In the genomic region with DNA sequence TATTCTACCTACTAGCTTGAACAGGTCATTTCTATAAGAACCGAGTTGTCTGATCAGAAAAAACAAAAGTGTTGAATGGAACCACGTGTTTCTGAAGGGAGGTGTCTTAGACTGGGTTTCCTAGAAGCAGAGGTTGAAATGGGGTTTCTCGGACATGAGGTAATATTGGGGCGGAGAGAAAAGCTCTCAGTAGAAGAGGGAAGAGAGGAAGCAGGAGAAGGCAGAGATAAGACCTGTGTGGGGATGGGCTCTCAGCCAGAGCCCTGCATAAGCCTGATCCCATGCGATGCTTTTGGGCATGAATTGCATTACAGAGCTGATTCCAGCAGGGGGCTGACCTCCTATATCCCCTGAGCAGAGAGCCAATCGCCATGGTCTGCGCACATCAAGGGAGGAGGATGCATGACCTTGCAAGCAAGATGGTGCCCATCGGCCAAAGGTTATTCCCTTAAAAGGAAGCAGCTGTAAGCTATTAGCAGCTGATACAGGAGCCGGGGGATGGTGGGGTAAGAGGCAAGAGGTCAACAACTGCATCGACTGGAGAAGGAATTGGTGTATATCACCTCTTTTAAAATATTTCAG, we compare ENCODE assay signal across 13 cellular contexts. TPM values are rescaled to one million over a fixed set of nuclear protein-coding genes. Genes with fewer than 3 reads are reported as not detected.
DNase-seq lines count a peak whose midpoint lies in the region; ATAC-seq and TF ChIP-seq lines count a peak whose summit lies in the region.
"Had no signal": no experiment of that assay in that cellular context is flagged by ENCODE, and none has a peak within 500 bp of the region (broad histone marks: within the 10 kb centered on the region; RNA-seq: fewer than 3 reads in every experiment).

No MANE protein-coding gene starts in this region.

- peak; percentile 8 for DNase-seq in ACHN
- no peak for DNase-seq in GM13977 (ENCODE audit: low spot score)
- DNase-seq in NT2/D1 (ENCODE audit: low read depth, low spot score) = peak; percentile 39
- DNase-seq in glutamatergic neuron = peak; percentile 22
- DNase-seq in head of caudate nucleus = no peak
- no peak for DNase-seq in G401 (ENCODE audit: low spot score)
- no peak for DNase-seq in stomach
- DNase-seq: anterior cingulate cortex, NCI-H1092 treated with DMSO at 0.1 percent for 48 hours, right cardiac atrium, upper lobe of left lung had no signal

- in situ Hi-C loops in ACHN (cut with HindIII; ENCODE audit: low pct_ligation_motif_present, low pct_unique_long_range_greater_than_20kb, low sequenced_read_pairs) (no loop called here), GM13977 (cut with MboI; ENCODE audit: low pct_unique_long_range_greater_than_20kb, low sequenced_read_pairs, unreplicated experiment) (no loop called here), G401 (cut with HindIII; ENCODE audit: low sequenced_read_pairs) (no loop called here)

- no peak overlapping the region for H3K27ac Mint-ChIP-seq in glutamatergic neuron (ENCODE audit: unreplicated experiment)

- peaks cover 3% of the 10 kb centered on the region for H3K36me3 ChIP-seq in NT2/D1 (ENCODE audit: insufficient read depth, insufficient read length, low read length)
- no peaks in the 10 kb centered on the region for H3K36me3 ChIP-seq in stomach
- H3K36me3 ChIP-seq: upper lobe of left lung had no signal

- no peaks in the 10 kb centered on the region; the same call in 1 of the 2 replicates for H3K9me3 ChIP-seq in NT2/D1 (ENCODE audit: insufficient read depth, low read length)
- no peaks in the 10 kb centered on the region for H3K9me3 ChIP-seq in stomach
- H3K9me3 ChIP-seq: upper lobe of left lung had no signal

- no peaks in the 10 kb centered on the region for H3K36me3 Mint-ChIP-seq in glutamatergic neuron (ENCODE audit: unreplicated experiment)

- no peak overlapping the region for H3K27ac ChIP-seq in stomach
- H3K27ac ChIP-seq: hepatocyte, upper lobe of left lung had no signal

- H3K27me3 ChIP-seq in NT2/D1 (ENCODE audit: insufficient read depth, insufficient read length) = peaks cover 56% of the 10 kb centered on the region
- H3K27me3 ChIP-seq in stomach = peaks cover 0 to 6% (median 0%) of the 10 kb centered on the region in 3 donors
- H3K27me3 ChIP-seq: hepatocyte, upper lobe of left lung had no signal

- no peak overlapping the region for H3K4me3 ChIP-seq in NT2/D1 (ENCODE audit: insufficient read length, low read depth)
- no peak overlapping the region for H3K4me3 ChIP-seq in stomach
- H3K4me3 ChIP-seq: hepatocyte, upper lobe of left lung had no signal

- TF ChIP-seq CTCF in GM13977 (IDR thresholded peaks at IDR 0.05; ENCODE audit: extremely low read depth, insufficient read depth, missing control alignments) (peak; percentile 24), glutamatergic neuron (IDR thresholded peaks at IDR 0.05; ENCODE audit: partially characterized antibody, unreplicated experiment) (peak; percentile 44), stomach (IDR thresholded peaks at IDR 0.05) (no peak)

- H3K4me3 Mint-ChIP-seq in glutamatergic neuron (ENCODE audit: unreplicated experiment) = no peak overlapping the region

- no peak for ATAC-seq in HG02884 (IDR thresholded peaks at IDR 0.05; ENCODE audit: unreplicated experiment)

- no peak for TF ChIP-seq POLR2A in stomach (IDR thresholded peaks at IDR 0.05)

- H3K4me1 ChIP-seq in NT2/D1 (ENCODE audit: insufficient read depth, insufficient read length) = peaks cover 13% of the 10 kb centered on the region
- no peaks in the 10 kb centered on the region for H3K4me1 ChIP-seq in stomach
- H3K4me1 ChIP-seq: upper lobe of left lung had no signal

- H3K4me1 Mint-ChIP-seq in glutamatergic neuron (ENCODE audit: low read depth, unreplicated experiment) = no peaks in the 10 kb centered on the region

- H3K9me3 Mint-ChIP-seq in glutamatergic neuron (ENCODE audit: unreplicated experiment) = no peaks in the 10 kb centered on the region

- H3K9ac ChIP-seq in NT2/D1 (ENCODE audit: insufficient read length, low read depth) = no peak overlapping the region

- H3K27me3 Mint-ChIP-seq in glutamatergic neuron (ENCODE audit: unreplicated experiment) = no peaks in the 10 kb centered on the region

- intact Hi-C loops in head of caudate nucleus (cut with DNase I) = no loop called here
- intact Hi-C loops in stomach (cut with DNase I; ENCODE audit: low total_unique reads) = no loop called here

- WGBS in stomach, 5 donors = 55 to 66% (median 59%) methylated on average over 8 to 10 of the region's 10 CpGs

- TF ChIP-seq EP300 in stomach (IDR thresholded peaks at IDR 0.05) = no peak

RNA-seq across cellular contexts. Expression of gene ANOS1, which starts 7.7 kb away (rescaled TPM):
- total RNA-seq in glutamatergic neuron (ENCODE audit: unreplicated experiment) = 1.0 TPM
- 0.06 TPM in 1 of 2 replicates, not detected in the other for total RNA-seq in G401 (2014; rRNA removed; shearing (Covaris generic))
- total RNA-seq in stomach = 10 to 100 TPM in 1 of 5 donors, 1 to 10 TPM in 2, not detected in 2; 1.8 to 10.8 (median 2.0) TPM
- 1 to 10 TPM in 1 of 3 donors, under 1 TPM in 1, not detected in 1; 0.12 to 1.3 TPM for polyA plus RNA-seq in stomach

Comparison
In these comparisons a context has a peak if more than half of its experiments do, and no peak if none do; other contexts are left out.
1. DNase-seq: peak in ACHN (single experiment), NT2/D1 (single experiment) and glutamatergic neuron (single experiment); none in GM13977 (single experiment), head of caudate nucleus (0 of 42), G401 (single experiment) and stomach (single experiment).
2. CTCF ChIP-seq: peak in GM13977 (single experiment) and glutamatergic neuron (single experiment); none in stomach (0 of 7).